1 cellular context compared by ENCODE assay signal in the genomic region with DNA sequence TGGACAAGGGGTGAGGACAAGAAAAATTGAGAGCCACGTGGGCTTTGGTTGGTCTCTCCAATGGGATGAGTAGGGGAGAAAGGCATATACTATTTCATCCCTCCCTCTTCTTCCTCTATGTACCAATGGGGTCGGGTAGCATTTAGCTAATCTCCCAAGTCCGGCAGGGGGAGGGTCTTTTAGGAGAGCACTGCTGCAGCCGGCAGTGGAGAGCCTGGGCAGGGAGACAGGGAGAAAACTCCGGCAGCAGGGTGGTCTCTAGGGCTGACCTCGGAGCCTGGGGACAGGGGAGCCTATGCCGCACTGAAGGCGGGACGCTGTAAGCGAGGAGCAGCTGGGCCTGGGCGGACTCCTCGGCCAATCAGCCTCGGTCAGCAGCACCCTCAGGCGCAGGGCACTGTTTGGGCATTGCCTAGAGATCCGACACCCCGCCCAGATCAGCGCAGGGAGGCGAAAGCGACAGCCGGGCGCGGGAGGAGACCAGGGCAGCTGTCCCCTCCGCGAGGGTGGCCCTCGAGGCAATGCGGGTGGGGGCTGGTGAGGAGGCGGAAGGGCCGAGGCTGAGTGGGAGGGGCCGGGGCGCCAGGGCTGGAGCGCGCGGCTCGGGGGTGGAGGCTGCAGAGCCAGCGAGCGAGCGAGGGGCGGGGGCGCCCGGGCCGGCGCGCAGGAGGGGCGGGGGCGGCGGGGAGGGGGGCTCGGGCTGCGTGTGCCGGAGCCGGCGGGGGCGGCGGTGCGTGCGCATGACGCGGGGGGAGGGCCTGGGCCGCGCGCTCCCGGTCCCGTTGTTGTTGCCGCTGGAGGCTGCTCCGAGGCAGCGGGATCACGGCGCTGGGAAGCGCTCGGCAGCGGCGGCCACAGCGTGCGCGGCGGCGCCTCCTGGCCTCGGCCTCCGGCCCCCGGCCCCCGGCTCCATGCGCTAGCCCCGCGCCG.
TF ChIP-seq lines count a peak whose summit lies in the region.

A gene (plus strand): TSS at position 785 of the 930 bp plus-strand sequence. CDS start 267 bp downstream, outside the sequence.

TF ChIP-seq in HepG2, 621 proteins besides CTCF, POLR2A, EP300 and RAD21 (continued from another document and continues in another):
- TF ChIP-seq SRY (CRISPR knock-in tag; IDR thresholded peaks at IDR 0.05): no peak
- TF ChIP-seq, protein P1, sequence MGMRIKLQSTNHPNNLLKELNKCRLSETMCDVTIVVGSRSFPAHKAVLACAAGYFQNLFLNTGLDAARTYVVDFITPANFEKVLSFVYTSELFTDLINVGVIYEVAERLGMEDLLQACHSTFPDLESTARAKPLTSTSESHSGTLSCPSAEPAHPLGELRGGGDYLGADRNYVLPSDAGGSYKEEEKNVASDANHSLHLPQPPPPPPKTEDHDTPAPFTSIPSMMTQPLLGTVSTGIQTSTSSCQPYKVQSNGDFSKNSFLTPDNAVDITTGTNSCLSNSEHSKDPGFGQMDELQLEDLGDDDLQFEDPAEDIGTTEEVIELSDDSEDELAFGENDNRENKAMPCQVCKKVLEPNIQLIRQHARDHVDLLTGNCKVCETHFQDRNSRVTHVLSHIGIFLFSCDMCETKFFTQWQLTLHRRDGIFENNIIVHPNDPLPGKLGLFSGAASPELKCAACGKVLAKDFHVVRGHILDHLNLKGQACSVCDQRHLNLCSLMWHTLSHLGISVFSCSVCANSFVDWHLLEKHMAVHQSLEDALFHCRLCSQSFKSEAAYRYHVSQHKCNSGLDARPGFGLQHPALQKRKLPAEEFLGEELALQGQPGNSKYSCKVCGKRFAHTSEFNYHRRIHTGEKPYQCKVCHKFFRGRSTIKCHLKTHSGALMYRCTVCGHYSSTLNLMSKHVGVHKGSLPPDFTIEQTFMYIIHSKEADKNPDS (CRISPR knock-in tag; IDR thresholded peaks at IDR 0.05): no peak
- TF ChIP-seq, protein P2, sequence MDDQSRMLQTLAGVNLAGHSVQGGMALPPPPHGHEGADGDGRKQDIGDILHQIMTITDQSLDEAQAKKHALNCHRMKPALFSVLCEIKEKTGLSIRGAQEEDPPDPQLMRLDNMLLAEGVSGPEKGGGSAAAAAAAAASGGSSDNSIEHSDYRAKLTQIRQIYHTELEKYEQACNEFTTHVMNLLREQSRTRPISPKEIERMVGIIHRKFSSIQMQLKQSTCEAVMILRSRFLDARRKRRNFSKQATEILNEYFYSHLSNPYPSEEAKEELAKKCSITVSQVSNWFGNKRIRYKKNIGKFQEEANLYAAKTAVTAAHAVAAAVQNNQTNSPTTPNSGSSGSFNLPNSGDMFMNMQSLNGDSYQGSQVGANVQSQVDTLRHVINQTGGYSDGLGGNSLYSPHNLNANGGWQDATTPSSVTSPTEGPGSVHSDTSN (CRISPR knock-in tag; IDR thresholded peaks at IDR 0.05; ENCODE audit: borderline replicate concordance): no peak
- TF ChIP-seq, protein P3, sequence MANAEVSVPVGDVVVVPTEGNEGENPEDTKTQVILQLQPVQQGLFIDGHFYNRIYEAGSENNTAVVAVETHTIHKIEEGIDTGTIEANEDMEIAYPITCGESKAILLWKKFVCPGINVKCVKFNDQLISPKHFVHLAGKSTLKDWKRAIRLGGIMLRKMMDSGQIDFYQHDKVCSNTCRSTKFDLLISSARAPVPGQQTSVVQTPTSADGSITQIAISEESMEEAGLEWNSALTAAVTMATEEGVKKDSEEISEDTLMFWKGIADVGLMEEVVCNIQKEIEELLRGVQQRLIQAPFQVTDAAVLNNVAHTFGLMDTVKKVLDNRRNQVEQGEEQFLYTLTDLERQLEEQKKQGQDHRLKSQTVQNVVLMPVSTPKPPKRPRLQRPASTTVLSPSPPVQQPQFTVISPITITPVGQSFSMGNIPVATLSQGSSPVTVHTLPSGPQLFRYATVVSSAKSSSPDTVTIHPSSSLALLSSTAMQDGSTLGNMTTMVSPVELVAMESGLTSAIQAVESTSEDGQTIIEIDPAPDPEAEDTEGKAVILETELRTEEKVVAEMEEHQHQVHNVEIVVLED (CRISPR knock-in tag; IDR thresholded peaks at IDR 0.05; ENCODE audit: borderline replicate concordance): peak; percentile 62; the same call in 1 of the 2 replicates
- TF ChIP-seq, protein P4, sequence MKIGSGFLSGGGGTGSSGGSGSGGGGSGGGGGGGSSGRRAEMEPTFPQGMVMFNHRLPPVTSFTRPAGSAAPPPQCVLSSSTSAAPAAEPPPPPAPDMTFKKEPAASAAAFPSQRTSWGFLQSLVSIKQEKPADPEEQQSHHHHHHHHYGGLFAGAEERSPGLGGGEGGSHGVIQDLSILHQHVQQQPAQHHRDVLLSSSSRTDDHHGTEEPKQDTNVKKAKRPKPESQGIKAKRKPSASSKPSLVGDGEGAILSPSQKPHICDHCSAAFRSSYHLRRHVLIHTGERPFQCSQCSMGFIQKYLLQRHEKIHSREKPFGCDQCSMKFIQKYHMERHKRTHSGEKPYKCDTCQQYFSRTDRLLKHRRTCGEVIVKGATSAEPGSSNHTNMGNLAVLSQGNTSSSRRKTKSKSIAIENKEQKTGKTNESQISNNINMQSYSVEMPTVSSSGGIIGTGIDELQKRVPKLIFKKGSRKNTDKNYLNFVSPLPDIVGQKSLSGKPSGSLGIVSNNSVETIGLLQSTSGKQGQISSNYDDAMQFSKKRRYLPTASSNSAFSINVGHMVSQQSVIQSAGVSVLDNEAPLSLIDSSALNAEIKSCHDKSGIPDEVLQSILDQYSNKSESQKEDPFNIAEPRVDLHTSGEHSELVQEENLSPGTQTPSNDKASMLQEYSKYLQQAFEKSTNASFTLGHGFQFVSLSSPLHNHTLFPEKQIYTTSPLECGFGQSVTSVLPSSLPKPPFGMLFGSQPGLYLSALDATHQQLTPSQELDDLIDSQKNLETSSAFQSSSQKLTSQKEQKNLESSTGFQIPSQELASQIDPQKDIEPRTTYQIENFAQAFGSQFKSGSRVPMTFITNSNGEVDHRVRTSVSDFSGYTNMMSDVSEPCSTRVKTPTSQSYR (CRISPR knock-in tag; IDR thresholded peaks at IDR 0.05; ENCODE audit: borderline replicate concordance): peak; percentile 47; the same call in 1 of the 2 replicates
- 0 out of 2 replicates have a peak, but pooled peaks have one; percentile 38 for TF ChIP-seq YEATS2 (CRISPR knock-in tag; IDR thresholded peaks at IDR 0.05; ENCODE audit: borderline replicate concordance)
- peak; percentile 36; the same call in 1 of the 2 replicates for TF ChIP-seq SAFB2 (CRISPR knock-in tag; IDR thresholded peaks at IDR 0.05; ENCODE audit: borderline replicate concordance, low read depth)
- peak; percentile 93; the same call in 1 of the 2 replicates for TF ChIP-seq SMAD1 (CRISPR knock-in tag; IDR thresholded peaks at IDR 0.05; ENCODE audit: borderline replicate concordance, low read depth)
- TF ChIP-seq FOSL2 (CRISPR knock-in tag; IDR thresholded peaks at IDR 0.05): 0 out of 2 replicates have a peak, but pooled peaks have one; percentile 5
- peak; percentile 75 for TF ChIP-seq TAF1 (CRISPR knock-in tag; IDR thresholded peaks at IDR 0.05)
- TF ChIP-seq XRCC5 (optimal IDR thresholded peaks at IDR 0.05; ENCODE audit: low read length): peak; percentile 14
- TF ChIP-seq PRPF4 (IDR thresholded peaks at IDR 0.05; ENCODE audit: low read depth, low read length, poor library complexity, severe bottlenecking): no peak
- TF ChIP-seq ZNF274 (CRISPR knock-in tag; IDR thresholded peaks at IDR 0.05): peak; percentile 87; the same call in 1 of the 2 replicates
- TF ChIP-seq, protein P5, sequence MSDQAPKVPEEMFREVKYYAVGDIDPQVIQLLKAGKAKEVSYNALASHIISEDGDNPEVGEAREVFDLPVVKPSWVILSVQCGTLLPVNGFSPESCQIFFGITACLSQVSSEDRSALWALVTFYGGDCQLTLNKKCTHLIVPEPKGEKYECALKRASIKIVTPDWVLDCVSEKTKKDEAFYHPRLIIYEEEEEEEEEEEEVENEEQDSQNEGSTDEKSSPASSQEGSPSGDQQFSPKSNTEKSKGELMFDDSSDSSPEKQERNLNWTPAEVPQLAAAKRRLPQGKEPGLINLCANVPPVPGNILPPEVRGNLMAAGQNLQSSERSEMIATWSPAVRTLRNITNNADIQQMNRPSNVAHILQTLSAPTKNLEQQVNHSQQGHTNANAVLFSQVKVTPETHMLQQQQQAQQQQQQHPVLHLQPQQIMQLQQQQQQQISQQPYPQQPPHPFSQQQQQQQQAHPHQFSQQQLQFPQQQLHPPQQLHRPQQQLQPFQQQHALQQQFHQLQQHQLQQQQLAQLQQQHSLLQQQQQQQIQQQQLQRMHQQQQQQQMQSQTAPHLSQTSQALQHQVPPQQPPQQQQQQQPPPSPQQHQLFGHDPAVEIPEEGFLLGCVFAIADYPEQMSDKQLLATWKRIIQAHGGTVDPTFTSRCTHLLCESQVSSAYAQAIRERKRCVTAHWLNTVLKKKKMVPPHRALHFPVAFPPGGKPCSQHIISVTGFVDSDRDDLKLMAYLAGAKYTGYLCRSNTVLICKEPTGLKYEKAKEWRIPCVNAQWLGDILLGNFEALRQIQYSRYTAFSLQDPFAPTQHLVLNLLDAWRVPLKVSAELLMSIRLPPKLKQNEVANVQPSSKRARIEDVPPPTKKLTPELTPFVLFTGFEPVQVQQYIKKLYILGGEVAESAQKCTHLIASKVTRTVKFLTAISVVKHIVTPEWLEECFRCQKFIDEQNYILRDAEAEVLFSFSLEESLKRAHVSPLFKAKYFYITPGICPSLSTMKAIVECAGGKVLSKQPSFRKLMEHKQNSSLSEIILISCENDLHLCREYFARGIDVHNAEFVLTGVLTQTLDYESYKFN (CRISPR knock-in tag; conservative IDR thresholded peaks at IDR 0.05): peak; percentile 46
- TF ChIP-seq, protein P6, sequence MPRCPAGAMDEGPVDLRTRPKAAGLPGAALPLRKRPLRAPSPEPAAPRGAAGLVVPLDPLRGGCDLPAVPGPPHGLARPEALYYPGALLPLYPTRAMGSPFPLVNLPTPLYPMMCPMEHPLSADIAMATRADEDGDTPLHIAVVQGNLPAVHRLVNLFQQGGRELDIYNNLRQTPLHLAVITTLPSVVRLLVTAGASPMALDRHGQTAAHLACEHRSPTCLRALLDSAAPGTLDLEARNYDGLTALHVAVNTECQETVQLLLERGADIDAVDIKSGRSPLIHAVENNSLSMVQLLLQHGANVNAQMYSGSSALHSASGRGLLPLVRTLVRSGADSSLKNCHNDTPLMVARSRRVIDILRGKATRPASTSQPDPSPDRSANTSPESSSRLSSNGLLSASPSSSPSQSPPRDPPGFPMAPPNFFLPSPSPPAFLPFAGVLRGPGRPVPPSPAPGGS (CRISPR knock-in tag; IDR thresholded peaks at IDR 0.05): 0 out of 2 replicates have a peak, but pooled peaks have one; percentile 69
- TF ChIP-seq, protein P7, sequence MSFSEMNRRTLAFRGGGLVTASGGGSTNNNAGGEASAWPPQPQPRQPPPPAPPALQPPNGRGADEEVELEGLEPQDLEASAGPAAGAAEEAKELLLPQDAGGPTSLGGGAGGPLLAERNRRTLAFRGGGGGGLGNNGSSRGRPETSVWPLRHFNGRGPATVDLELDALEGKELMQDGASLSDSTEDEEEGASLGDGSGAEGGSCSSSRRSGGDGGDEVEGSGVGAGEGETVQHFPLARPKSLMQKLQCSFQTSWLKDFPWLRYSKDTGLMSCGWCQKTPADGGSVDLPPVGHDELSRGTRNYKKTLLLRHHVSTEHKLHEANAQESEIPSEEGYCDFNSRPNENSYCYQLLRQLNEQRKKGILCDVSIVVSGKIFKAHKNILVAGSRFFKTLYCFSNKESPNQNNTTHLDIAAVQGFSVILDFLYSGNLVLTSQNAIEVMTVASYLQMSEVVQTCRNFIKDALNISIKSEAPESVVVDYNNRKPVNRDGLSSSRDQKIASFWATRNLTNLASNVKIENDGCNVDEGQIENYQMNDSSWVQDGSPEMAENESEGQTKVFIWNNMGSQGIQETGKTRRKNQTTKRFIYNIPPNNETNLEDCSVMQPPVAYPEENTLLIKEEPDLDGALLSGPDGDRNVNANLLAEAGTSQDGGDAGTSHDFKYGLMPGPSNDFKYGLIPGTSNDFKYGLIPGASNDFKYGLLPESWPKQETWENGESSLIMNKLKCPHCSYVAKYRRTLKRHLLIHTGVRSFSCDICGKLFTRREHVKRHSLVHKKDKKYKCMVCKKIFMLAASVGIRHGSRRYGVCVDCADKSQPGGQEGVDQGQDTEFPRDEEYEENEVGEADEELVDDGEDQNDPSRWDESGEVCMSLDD (CRISPR knock-in tag; IDR thresholded peaks at IDR 0.05; ENCODE audit: borderline replicate concordance): peak; percentile 36; the same call in 1 of the 2 replicates
- TF ChIP-seq NCOA1 (CRISPR knock-in tag; IDR thresholded peaks at IDR 0.05): no peak
- peak; percentile 79 for TF ChIP-seq PHF8 (CRISPR knock-in tag; IDR thresholded peaks at IDR 0.05)
- TF ChIP-seq ZNF878 (CRISPR knock-in tag; IDR thresholded peaks at IDR 0.05): no peak
- no peak for TF ChIP-seq TAF15 (IDR thresholded peaks at IDR 0.05; ENCODE audit: low read depth, low read length, poor library complexity, severe bottlenecking)
- TF ChIP-seq ZNF607 (CRISPR knock-in tag; IDR thresholded peaks at IDR 0.05; ENCODE audit: borderline replicate concordance): 0 out of 2 replicates have a peak, but pooled peaks have one; percentile 60
- peak; percentile 37 for TF ChIP-seq GATAD2A (CRISPR knock-in tag; IDR thresholded peaks at IDR 0.05)
- no peak for TF ChIP-seq ARHGAP35 (CRISPR knock-in tag; IDR thresholded peaks at IDR 0.05; ENCODE audit: borderline replicate concordance)
- TF ChIP-seq KDM5B (CRISPR knock-in tag; IDR thresholded peaks at IDR 0.05; ENCODE audit: borderline replicate concordance): peak; percentile 73; the same call in 1 of the 2 replicates
- TF ChIP-seq, protein P8, sequence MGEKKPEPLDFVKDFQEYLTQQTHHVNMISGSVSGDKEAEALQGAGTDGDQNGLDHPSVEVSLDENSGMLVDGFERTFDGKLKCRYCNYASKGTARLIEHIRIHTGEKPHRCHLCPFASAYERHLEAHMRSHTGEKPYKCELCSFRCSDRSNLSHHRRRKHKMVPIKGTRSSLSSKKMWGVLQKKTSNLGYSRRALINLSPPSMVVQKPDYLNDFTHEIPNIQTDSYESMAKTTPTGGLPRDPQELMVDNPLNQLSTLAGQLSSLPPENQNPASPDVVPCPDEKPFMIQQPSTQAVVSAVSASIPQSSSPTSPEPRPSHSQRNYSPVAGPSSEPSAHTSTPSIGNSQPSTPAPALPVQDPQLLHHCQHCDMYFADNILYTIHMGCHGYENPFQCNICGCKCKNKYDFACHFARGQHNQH (CRISPR knock-in tag; IDR thresholded peaks at IDR 0.05): 0 out of 2 replicates have a peak, but pooled peaks have one; percentile 51
- 0 out of 2 replicates have a peak, but pooled peaks have one; percentile 50 for TF ChIP-seq ZNF839 (CRISPR knock-in tag; IDR thresholded peaks at IDR 0.05; ENCODE audit: borderline replicate concordance)
- no peak for TF ChIP-seq FOXA1 (IDR thresholded peaks at IDR 0.05)
- TF ChIP-seq FOXA1 (CRISPR knock-in tag; IDR thresholded peaks at IDR 0.05): 0 out of 2 replicates have a peak, but pooled peaks have one; percentile 6
- TF ChIP-seq HNF4A (CRISPR knock-in tag; IDR thresholded peaks at IDR 0.05): no peak
- TF ChIP-seq ZNF10 (CRISPR knock-in tag; IDR thresholded peaks at IDR 0.05; ENCODE audit: borderline replicate concordance, low read depth): no peak
- peak; percentile 44; the same call in 1 of the 2 replicates for TF ChIP-seq ZNF768 (CRISPR knock-in tag; IDR thresholded peaks at IDR 0.05)
- TF ChIP-seq ZC3H4 (CRISPR knock-in tag; IDR thresholded peaks at IDR 0.05; ENCODE audit: borderline replicate concordance): no peak
- peak; percentile 83 for TF ChIP-seq ZSCAN21 (CRISPR knock-in tag; IDR thresholded peaks at IDR 0.05; ENCODE audit: borderline replicate concordance)
- TF ChIP-seq, protein P9, sequence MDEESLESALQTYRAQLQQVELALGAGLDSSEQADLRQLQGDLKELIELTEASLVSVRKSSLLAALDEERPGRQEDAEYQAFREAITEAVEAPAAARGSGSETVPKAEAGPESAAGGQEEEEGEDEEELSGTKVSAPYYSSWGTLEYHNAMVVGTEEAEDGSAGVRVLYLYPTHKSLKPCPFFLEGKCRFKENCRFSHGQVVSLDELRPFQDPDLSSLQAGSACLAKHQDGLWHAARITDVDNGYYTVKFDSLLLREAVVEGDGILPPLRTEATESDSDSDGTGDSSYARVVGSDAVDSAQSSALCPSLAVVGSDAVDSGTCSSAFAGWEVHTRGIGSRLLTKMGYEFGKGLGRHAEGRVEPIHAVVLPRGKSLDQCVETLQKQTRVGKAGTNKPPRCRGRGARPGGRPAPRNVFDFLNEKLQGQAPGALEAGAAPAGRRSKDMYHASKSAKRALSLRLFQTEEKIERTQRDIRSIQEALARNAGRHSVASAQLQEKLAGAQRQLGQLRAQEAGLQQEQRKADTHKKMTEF (CRISPR knock-in tag; IDR thresholded peaks at IDR 0.05): peak; percentile 78
